Comparison of ENCODE assay signal across 17 cellular contexts in the genomic region with DNA sequence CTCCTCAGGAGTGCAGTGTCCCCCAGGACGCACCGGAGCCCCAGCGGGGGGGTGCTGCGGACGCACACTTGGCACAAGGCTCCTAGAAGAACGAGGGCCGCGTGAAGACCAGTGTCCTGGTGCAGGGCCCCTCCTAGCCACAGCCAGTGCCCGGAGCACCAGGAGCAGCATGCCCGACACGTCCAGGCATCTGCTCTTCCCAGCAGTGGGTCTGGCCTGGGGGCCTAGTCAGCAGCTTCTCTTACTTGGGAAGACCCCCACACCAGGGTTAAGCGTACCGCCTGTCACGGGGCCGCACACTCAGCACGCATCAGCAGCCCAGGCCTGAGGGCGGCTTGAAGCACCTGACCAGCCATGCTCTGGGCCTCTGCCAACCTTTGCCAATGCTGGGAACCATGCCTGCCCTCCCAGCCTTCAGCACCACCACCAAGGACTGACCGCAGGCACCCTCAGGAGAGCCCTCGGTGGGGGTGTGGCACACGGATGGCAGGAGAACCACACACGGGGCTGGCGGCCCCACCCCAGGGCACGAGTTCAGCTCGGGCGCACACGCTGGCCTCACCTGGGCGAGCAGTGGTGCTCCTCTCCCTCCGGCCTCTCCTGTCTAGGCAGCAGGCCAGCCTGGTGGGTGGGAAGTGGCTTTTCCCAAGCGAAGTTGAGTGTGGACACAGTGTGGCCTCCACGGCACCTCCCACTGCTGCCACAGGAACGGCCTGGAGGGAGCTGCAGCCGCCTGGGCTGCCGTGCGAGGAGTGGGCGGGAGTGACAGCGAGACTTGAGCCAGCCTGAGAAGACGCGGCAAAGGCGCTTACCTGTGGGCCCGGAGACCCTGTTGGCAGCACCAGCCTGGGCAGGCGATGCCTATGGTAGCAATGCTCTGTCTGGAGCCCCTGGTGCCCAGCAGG.
"Had no signal": no experiment of that assay in that cellular context is flagged by ENCODE, and none has a peak within 500 bp of the region (broad histone marks: within the 10 kb centered on the region; RNA-seq: fewer than 3 reads in every experiment).

No MANE protein-coding gene starts in this region.

- ATAC-seq: activated CD4-positive, alpha-beta T cell treated with anti-CD3 and anti-CD28 coated beads for 36 hours; activated T-cell treated with anti-CD3 and anti-CD28 coated beads, Interleukin-2, amount 50 U/mL, for 72 hours; effector memory CD8-positive, alpha-beta T cell; gastroesophageal sphincter; mucosa of descending colon; naive thymus-derived CD8-positive, alpha-beta T cell; T-cell had no signal

- DNase-seq: activated CD4-positive, alpha-beta memory T cell treated with anti-CD3 and anti-CD28 coated beads, Interleukin-2, amount 10 ng/mL, durations not matched to agents 7 days and 5 days; activated CD4-positive, alpha-beta T cell treated with anti-CD3 and anti-CD28 coated beads for 36 hours; activated CD8-positive, alpha-beta memory T cell treated with anti-CD3 and anti-CD28 coated beads, Interleukin-2, amount 50 U/mL, for 4 hours; activated gamma-delta T cell treated with Interleukin-2 at 50 U/mL for 16 hours; activated naive CD8-positive, alpha-beta T cell treated with anti-CD3 and anti-CD28 coated beads for 36 hours; activated T-cell treated with anti-CD3 and anti-CD28 coated beads, Interleukin-2, amount 50 U/mL, for 72 hours; effector memory CD8-positive, alpha-beta T cell; mammary epithelial cell; mucosa of descending colon; T-cell; T1000 had no signal

- H3K4me3 ChIP-seq: coronary artery, gastroesophageal sphincter, hepatocyte, mucosa of descending colon, skin epidermis had no signal

- H3K9me3 ChIP-seq: gastroesophageal sphincter, mucosa of descending colon had no signal

- H3K4me1 ChIP-seq: gastroesophageal sphincter had no signal

- H3K27ac ChIP-seq: coronary artery, epithelial cell of prostate, gastroesophageal sphincter, hepatocyte, skin epidermis had no signal

- H3K27me3 ChIP-seq: gastroesophageal sphincter, hepatocyte had no signal
